6 cellular contexts compared by ENCODE assay signal in genomic region chr9:35756275-35756742, GRCh38.
A peak's percentile ranks its signal among the peaks of the same experiment; 100 is the strongest.
DNase-seq lines count a peak whose midpoint lies in the region; ATAC-seq and TF ChIP-seq lines count a peak whose summit lies in the region.

No MANE protein-coding gene starts in this region.

- no peak; the same call in 1 of the 2 replicates for TF ChIP-seq CTCF in HEK293 (tag by site-specific recombination; IDR thresholded peaks at IDR 0.05)

- peaks cover 10% of the 10 kb centered on the region for H3K4me1 ChIP-seq in HEK293 (ENCODE audit: control insufficient read depth, insufficient read depth, low read length)
- H3K4me1 ChIP-seq in iPS-20b (ENCODE audit: insufficient read depth, low read length) = peaks cover 9% of the 10 kb centered on the region

- H3K27me3 ChIP-seq in iPS-20b (ENCODE audit: insufficient read depth, low read length) = no peaks in the 10 kb centered on the region

- no peaks in the 10 kb centered on the region for H3K9me3 Mint-ChIP-seq in stimulated activated naive CD8-positive, alpha-beta T cell treated with anti-CD3 and anti-CD28 coated beads, Interleukin-15, amount 100 ng/mL, for 72 hours

- peak; percentile 73 for DNase-seq in activated T-cell treated with anti-CD3 and anti-CD28 coated beads for 1 hour (ENCODE audit: low read depth)
- DNase-seq in stimulated activated naive CD8-positive, alpha-beta T cell treated with anti-CD3 and anti-CD28 coated beads, Interleukin-15, amount 100 ng/mL, for 72 hours = peak in 1 of 2 donors; percentile 84

- H3K27ac Mint-ChIP-seq in stimulated activated naive CD8-positive, alpha-beta T cell treated with anti-CD3 and anti-CD28 coated beads, Interleukin-15, amount 100 ng/mL, for 72 hours = peak overlapping the region; percentile 93 to 98

- peak overlapping the region; percentile 71 for H3K4me3 ChIP-seq in HEK293 (ENCODE audit: low read depth, low read length)
- peak overlapping the region; percentile 74 for H3K4me3 ChIP-seq in iPS-20b (ENCODE audit: low read length)

- H3K9me3 ChIP-seq in HEK293 (ENCODE audit: control insufficient read depth, insufficient read depth, low read depth, low read length) = no peaks in the 10 kb centered on the region
- H3K9me3 ChIP-seq in iPS-20b (ENCODE audit: insufficient read depth, low read depth, low read length) = no peaks in the 10 kb centered on the region

- peak overlapping the region; percentile 87; the same call in 1 of the 2 replicates for H3K9ac ChIP-seq in iPS-20b (ENCODE audit: low read depth, low read length)

- no peaks in the 10 kb centered on the region for H3K27me3 Mint-ChIP-seq in stimulated activated naive CD8-positive, alpha-beta T cell treated with anti-CD3 and anti-CD28 coated beads, Interleukin-15, amount 100 ng/mL, for 72 hours

- peaks cover 2 to 50% of the 10 kb centered on the region in 2 experiments; a peak in 1 of 3 replicates for H3K36me3 ChIP-seq in HEK293 (ENCODE audit: control insufficient read depth in 2 of 2, insufficient read depth in 1 of 2, low read length in 2 of 2)
- H3K36me3 ChIP-seq in iPS-20b (ENCODE audit: insufficient read depth, low read depth, low read length) = peaks cover 42% of the 10 kb centered on the region

- POLR2A ChIA-PET in HEK293 (lab: Yijun Ruan, JAX) = interaction anchor here (0.9 to 2.6 kb wide), 8 partner anchors 9 to 151 kb away, joined by 3 to 21 read pairs (median 4); partner anchors contain the start of genes CREB3, GBA2, HINT2 and RGP1

- peaks cover 38% of the 10 kb centered on the region for H3K4me1 Mint-ChIP-seq in stimulated activated naive CD8-positive, alpha-beta T cell treated with anti-CD3 and anti-CD28 coated beads, Interleukin-15, amount 100 ng/mL, for 72 hours

- CTCF ChIA-PET in HEK293 (lab: Yijun Ruan, JAX) = interaction anchor here (0.6 to 3.9 kb wide), 18 partner anchors 8 to 687 kb away, joined by 3 to 20 read pairs (median 4); partner anchors contain the start of genes CREB3, GBA2, RGP1 and TLN1

- peak overlapping the region; percentile 89 to 97 for H3K4me3 Mint-ChIP-seq in stimulated activated naive CD8-positive, alpha-beta T cell treated with anti-CD3 and anti-CD28 coated beads, Interleukin-15, amount 100 ng/mL, for 72 hours

- peak; percentile 20 for ATAC-seq in stimulated activated naive CD8-positive, alpha-beta T cell treated with anti-CD3 and anti-CD28 coated beads, Interleukin-15, amount 100 ng/mL, for 72 hours
- ATAC-seq in GM21576 (IDR thresholded peaks at IDR 0.05; ENCODE audit: unreplicated experiment) (no peak), GM18907 (IDR thresholded peaks at IDR 0.05; ENCODE audit: unreplicated experiment) (no peak)

- H3K27ac ChIP-seq in HEK293 (ENCODE audit: extremely low read depth, low read depth, low read length) = peak overlapping the region; percentile 94
- H3K27ac ChIP-seq in iPS-20b (ENCODE audit: low read length) = peak overlapping the region; percentile 11

TF ChIP-seq in HEK293, 187 proteins besides CTCF, POLR2A, EP300 and RAD21:
- TF ChIP-seq OSR2 (tag by site-specific recombination; IDR thresholded peaks at IDR 0.05) (no peak), ZNF223 (tag by site-specific recombination; IDR thresholded peaks at IDR 0.05) (peak; percentile 99), ZXDB (tag by site-specific recombination; IDR thresholded peaks at IDR 0.05) (no peak), PRDM4 (tag by site-specific recombination; IDR thresholded peaks at IDR 0.05) (no peak), ZBTB10 (tag by site-specific recombination; IDR thresholded peaks at IDR 0.05) (no peak), ZSCAN30 (tag by site-specific recombination; IDR thresholded peaks at IDR 0.05) (no peak), ZNF639 (tag by site-specific recombination; IDR thresholded peaks at IDR 0.05) (no peak), ZNF513 (tag by site-specific recombination; IDR thresholded peaks at IDR 0.05) (no peak), ZNF366 (tag by site-specific recombination; conservative IDR thresholded peaks at IDR 0.05) (no peak)
